ENCODE assay signal across 20 cellular contexts in the genomic region with DNA sequence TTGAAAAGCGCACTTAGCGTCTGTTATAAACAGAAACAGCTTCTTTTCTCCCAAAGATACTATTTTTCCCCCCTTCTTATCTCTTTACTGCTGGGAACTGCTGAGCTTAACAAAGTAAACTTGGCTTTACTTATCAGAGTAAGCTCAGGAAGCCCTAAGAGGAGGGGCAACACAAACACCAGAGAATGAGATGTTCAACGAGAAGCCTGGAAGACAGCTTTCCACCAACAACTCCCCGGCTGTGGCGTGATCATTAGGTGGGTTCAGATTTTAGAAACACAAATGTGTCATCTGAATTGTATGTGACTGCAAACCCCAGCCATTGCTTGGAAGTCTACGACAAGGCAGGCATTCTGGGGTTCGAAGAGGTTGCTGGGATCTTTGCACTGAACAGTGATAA.
"Had no signal": no experiment of that assay in that cellular context is flagged by ENCODE, and none has a peak within 500 bp of the region (broad histone marks: within the 10 kb centered on the region; RNA-seq: fewer than 3 reads in every experiment).

No MANE protein-coding gene starts in this region.

- H3K27ac Mint-ChIP-seq: activated CD8-positive, alpha-beta T cell treated with anti-CD3 and anti-CD28 coated beads, Interleukin-2, amount 10 ng/mL, durations not matched to agents 7 days and 5 days; activated naive CD8-positive, alpha-beta T cell treated with anti-CD3 and anti-CD28 coated beads, Interleukin-2, amount 50 U/mL, for 24 hours; naive thymus-derived CD4-positive, alpha-beta T cell; stimulated activated memory B cell treated with anti-CD40 and anti-IgM and Interleukin-4, amounts not matched to agents 10 μg/mL and 1 μg/mL and 100 μg/mL, for 72 hours; WTC11 had no signal

- H3K4me1 ChIP-seq: ascending aorta, spleen, vagina had no signal

- H3K4me1 Mint-ChIP-seq: activated naive CD8-positive, alpha-beta T cell treated with anti-CD3 and anti-CD28 coated beads, Interleukin-2, amount 50 U/mL, for 24 hours; naive thymus-derived CD4-positive, alpha-beta T cell; stimulated activated memory B cell treated with anti-CD40 and anti-IgM and Interleukin-4, amounts not matched to agents 10 μg/mL and 1 μg/mL and 100 μg/mL, for 72 hours had no signal

- DNase-seq: activated CD4-positive, alpha-beta T cell treated with anti-CD3 and anti-CD28 coated beads for 48 hours; activated CD8-positive, alpha-beta memory T cell treated with anti-CD3 and anti-CD28 coated beads, Interleukin-2, amount 50 U/mL, for 48 hours; activated CD8-positive, alpha-beta T cell treated with anti-CD3 and anti-CD28 coated beads, Interleukin-2, amount 10 ng/mL, durations not matched to agents 7 days and 5 days; activated naive CD4-positive, alpha-beta T cell; activated naive CD8-positive, alpha-beta T cell treated with anti-CD3 and anti-CD28 coated beads, Interleukin-2, amount 50 U/mL, for 24 hours; central memory CD4-positive, alpha-beta T cell; effector CD8-positive, alpha-beta T cell; left ventricle myocardium superior; naive thymus-derived CD4-positive, alpha-beta T cell; right cardiac atrium; spleen; stimulated activated CD4-positive, alpha-beta T cell treated with anti-CD3 and anti-CD28 coated beads, Interleukin-1b, Interleukin-23, amount 100 ng/mL, for 48 hours; T-helper 1 cell had no signal

- H3K36me3 ChIP-seq: ascending aorta, neutrophil, spleen, tibial nerve, vagina had no signal

- H3K9me3 Mint-ChIP-seq: activated naive CD8-positive, alpha-beta T cell treated with anti-CD3 and anti-CD28 coated beads, Interleukin-2, amount 50 U/mL, for 24 hours; stimulated activated memory B cell treated with anti-CD40 and anti-IgM and Interleukin-4, amounts not matched to agents 10 μg/mL and 1 μg/mL and 100 μg/mL, for 72 hours; WTC11 had no signal

- H3K36me3 Mint-ChIP-seq: naive thymus-derived CD4-positive, alpha-beta T cell; stimulated activated memory B cell treated with anti-CD40 and anti-IgM and Interleukin-4, amounts not matched to agents 10 μg/mL and 1 μg/mL and 100 μg/mL, for 72 hours; WTC11 had no signal

- H3K4me3 ChIP-seq: ascending aorta, coronary artery, spleen, tibial nerve, vagina had no signal

- H3K27me3 ChIP-seq: ascending aorta, neutrophil, spleen, tibial nerve, vagina had no signal

- ATAC-seq: activated CD8-positive, alpha-beta T cell treated with anti-CD3 and anti-CD28 coated beads, Interleukin-2, amount 10 ng/mL, durations not matched to agents 7 days and 5 days; activated naive CD8-positive, alpha-beta T cell treated with anti-CD3 and anti-CD28 coated beads, Interleukin-2, amount 50 U/mL, for 24 hours; left ventricle myocardium superior; naive thymus-derived CD4-positive, alpha-beta T cell; stimulated activated memory B cell treated with anti-CD40 and anti-IgM and Interleukin-4, amounts not matched to agents 10 μg/mL and 1 μg/mL and 100 μg/mL, for 72 hours; WTC11 had no signal

- H3K9me3 ChIP-seq: ascending aorta, neutrophil, spleen, tibial nerve, vagina had no signal

- H3K27me3 Mint-ChIP-seq: activated naive CD8-positive, alpha-beta T cell treated with anti-CD3 and anti-CD28 coated beads, Interleukin-2, amount 50 U/mL, for 24 hours; naive thymus-derived CD4-positive, alpha-beta T cell; stimulated activated memory B cell treated with anti-CD40 and anti-IgM and Interleukin-4, amounts not matched to agents 10 μg/mL and 1 μg/mL and 100 μg/mL, for 72 hours had no signal

- H3K4me3 Mint-ChIP-seq: activated CD8-positive, alpha-beta T cell treated with anti-CD3 and anti-CD28 coated beads, Interleukin-2, amount 10 ng/mL, durations not matched to agents 7 days and 5 days; activated naive CD8-positive, alpha-beta T cell treated with anti-CD3 and anti-CD28 coated beads, Interleukin-2, amount 50 U/mL, for 24 hours; naive thymus-derived CD4-positive, alpha-beta T cell; stimulated activated memory B cell treated with anti-CD40 and anti-IgM and Interleukin-4, amounts not matched to agents 10 μg/mL and 1 μg/mL and 100 μg/mL, for 72 hours; WTC11 had no signal

- H3K27ac ChIP-seq: ascending aorta, coronary artery, neutrophil, spleen, vagina had no signal
